In the genomic region with DNA sequence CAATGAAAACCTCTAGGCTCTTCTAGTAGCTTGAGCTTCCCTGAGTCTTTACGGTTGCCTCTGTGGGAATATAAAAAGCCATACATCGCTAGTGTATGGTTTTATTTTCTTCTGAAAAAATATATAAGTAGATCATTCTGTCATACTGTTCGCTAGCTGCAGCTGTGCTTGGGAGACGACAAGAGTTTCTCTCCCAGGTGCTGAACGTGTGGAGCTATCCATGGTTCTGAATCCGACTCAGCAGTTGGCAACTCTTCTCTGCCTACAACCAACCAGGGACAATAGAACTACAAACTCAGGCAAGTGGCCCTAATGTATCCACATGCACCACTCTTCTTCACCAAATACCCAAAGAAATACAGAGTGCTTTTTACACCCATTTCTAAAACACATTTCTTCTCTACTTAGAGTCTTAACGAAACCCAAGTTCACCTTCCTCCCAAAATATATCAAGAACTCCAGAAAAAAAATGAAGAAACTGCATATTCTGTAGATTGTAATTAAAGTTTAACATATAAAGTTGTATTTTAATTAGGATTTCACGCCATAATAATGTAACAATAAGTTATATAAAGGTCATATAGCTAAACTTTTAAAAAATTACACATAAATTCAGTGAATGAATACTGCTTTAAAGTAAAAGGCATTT, we compare ENCODE assay signal across 1 cellular context.
TF ChIP-seq lines count a peak whose summit lies in the region.

No MANE protein-coding gene starts in this region.

TF ChIP-seq in HepG2, 621 proteins besides CTCF, POLR2A, EP300 and RAD21 (continued from another document and continues in another):
- TF ChIP-seq POLR2AphosphoS5 (IDR thresholded peaks at IDR 0.05; ENCODE audit: low read depth, low read length) (no peak), YY1 (IDR thresholded peaks at IDR 0.05; ENCODE audit: insufficient read depth, insufficient replicate concordance, low read depth, low read length) (no peak), ZNF34 (CRISPR knock-in tag; IDR thresholded peaks at IDR 0.05; ENCODE audit: borderline replicate concordance) (0 out of 2 replicates have a peak, but pooled peaks have one; percentile 75), PAF1 (CRISPR knock-in tag; IDR thresholded peaks at IDR 0.05) (peak; percentile 93), ZNF292 (CRISPR knock-in tag; IDR thresholded peaks at IDR 0.05; ENCODE audit: borderline replicate concordance, low read depth) (no peak), ZFP82 (CRISPR knock-in tag; IDR thresholded peaks at IDR 0.05; ENCODE audit: borderline replicate concordance) (peak; percentile 99), KLF12 (CRISPR knock-in tag; IDR thresholded peaks at IDR 0.05; ENCODE audit: borderline replicate concordance) (peak; percentile 99), CENPT (CRISPR knock-in tag; IDR thresholded peaks at IDR 0.05; ENCODE audit: low read depth) (peak; percentile 96), TSC22D2 (CRISPR knock-in tag; IDR thresholded peaks at IDR 0.05; ENCODE audit: borderline replicate concordance) (peak; percentile 100), ZBTB7B (CRISPR knock-in tag; IDR thresholded peaks at IDR 0.05) (peak; percentile 99), HDAC2 (CRISPR knock-in tag; IDR thresholded peaks at IDR 0.05) (peak; percentile 99), GFI1 (CRISPR knock-in tag; IDR thresholded peaks at IDR 0.05; ENCODE audit: borderline replicate concordance) (peak; percentile 90), ZNF326 (CRISPR knock-in tag; IDR thresholded peaks at IDR 0.05; ENCODE audit: borderline replicate concordance) (peak; percentile 99; the same call in 1 of the 2 replicates), ZNF335 (CRISPR knock-in tag; IDR thresholded peaks at IDR 0.05) (peak; percentile 98), SUZ12 (IDR thresholded peaks at IDR 0.05; ENCODE audit: low read depth, low read length) (no peak), RXRB (CRISPR knock-in tag; IDR thresholded peaks at IDR 0.05; ENCODE audit: borderline replicate concordance) (peak; percentile 96), CBFB (CRISPR knock-in tag; IDR thresholded peaks at IDR 0.05) (peak; percentile 94), ZBTB7A (CRISPR knock-in tag; IDR thresholded peaks at IDR 0.05) (peak; percentile 98), ZNF614 (CRISPR knock-in tag; IDR thresholded peaks at IDR 0.05; ENCODE audit: borderline replicate concordance) (peak; percentile 100), ZNF136 (CRISPR knock-in tag; IDR thresholded peaks at IDR 0.05; ENCODE audit: low read depth) (peak; percentile 91; the same call in 1 of the 2 replicates), THYN1 (CRISPR knock-in tag; IDR thresholded peaks at IDR 0.05; ENCODE audit: borderline replicate concordance, low read depth) (no peak)
- TF ChIP-seq, protein P1, sequence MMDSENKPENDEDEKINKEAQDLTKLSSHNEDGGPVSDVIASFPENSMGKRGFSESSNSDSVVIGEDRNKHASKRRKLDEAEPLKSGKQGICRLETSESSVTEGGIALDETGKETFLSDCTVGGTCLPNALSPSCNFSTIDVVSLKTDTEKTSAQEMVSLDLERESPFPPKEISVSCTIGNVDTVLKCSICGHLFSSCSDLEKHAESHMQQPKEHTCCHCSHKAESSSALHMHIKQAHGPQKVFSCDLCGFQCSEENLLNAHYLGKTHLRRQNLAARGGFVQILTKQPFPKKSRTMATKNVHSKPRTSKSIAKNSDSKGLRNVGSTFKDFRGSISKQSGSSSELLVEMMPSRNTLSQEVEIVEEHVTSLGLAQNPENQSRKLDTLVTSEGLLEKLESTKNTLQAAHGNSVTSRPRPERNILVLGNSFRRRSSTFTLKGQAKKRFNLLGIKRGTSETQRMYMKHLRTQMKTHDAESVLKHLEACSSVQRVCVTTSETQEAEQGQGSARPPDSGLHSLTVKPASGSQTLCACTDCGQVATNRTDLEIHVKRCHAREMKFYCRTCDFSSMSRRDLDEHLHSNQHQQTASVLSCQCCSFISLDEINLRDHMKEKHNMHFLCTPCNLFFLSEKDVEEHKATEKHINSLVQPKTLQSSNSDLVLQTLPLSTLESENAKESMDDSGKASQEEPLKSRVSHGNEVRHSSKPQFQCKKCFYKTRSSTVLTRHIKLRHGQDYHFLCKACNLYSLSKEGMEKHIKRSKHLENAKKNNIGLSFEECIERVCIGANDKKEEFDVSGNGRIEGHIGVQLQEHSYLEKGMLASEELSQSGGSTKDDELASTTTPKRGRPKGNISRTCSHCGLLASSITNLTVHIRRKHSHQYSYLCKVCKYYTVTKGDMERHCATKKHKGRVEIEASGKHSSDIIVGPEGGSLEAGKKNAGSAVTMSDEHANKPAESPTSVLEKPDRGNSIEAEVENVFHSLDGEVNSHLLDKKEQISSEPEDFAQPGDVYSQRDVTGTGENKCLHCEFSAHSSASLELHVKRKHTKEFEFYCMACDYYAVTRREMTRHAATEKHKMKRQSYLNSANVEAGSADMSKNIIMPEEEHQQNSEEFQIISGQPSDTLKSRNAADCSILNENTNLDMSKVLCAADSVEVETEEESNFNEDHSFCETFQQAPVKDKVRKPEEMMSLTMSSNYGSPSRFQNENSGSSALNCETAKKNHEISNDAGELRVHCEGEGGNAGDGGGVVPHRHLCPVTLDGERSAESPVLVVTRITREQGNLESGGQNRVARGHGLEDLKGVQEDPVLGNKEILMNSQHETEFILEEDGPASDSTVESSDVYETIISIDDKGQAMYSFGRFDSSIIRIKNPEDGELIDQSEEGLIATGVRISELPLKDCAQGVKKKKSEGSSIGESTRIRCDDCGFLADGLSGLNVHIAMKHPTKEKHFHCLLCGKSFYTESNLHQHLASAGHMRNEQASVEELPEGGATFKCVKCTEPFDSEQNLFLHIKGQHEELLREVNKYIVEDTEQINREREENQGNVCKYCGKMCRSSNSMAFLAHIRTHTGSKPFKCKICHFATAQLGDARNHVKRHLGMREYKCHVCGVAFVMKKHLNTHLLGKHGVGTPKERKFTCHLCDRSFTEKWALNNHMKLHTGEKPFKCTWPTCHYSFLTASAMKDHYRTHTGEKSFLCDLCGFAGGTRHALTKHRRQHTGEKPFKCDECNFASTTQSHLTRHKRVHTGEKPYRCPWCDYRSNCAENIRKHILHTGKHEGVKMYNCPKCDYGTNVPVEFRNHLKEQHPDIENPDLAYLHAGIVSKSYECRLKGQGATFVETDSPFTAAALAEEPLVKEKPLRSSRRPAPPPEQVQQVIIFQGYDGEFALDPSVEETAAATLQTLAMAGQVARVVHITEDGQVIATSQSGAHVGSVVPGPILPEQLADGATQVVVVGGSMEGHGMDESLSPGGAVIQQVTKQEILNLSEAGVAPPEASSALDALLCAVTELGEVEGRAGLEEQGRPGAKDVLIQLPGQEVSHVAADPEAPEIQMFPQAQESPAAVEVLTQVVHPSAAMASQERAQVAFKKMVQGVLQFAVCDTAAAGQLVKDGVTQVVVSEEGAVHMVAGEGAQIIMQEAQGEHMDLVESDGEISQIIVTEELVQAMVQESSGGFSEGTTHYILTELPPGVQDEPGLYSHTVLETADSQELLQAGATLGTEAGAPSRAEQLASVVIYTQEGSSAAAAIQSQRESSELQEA (CRISPR knock-in tag; IDR thresholded peaks at IDR 0.05; ENCODE audit: not compliant biosample characterization): peak; percentile 78
- TF ChIP-seq, protein P2, sequence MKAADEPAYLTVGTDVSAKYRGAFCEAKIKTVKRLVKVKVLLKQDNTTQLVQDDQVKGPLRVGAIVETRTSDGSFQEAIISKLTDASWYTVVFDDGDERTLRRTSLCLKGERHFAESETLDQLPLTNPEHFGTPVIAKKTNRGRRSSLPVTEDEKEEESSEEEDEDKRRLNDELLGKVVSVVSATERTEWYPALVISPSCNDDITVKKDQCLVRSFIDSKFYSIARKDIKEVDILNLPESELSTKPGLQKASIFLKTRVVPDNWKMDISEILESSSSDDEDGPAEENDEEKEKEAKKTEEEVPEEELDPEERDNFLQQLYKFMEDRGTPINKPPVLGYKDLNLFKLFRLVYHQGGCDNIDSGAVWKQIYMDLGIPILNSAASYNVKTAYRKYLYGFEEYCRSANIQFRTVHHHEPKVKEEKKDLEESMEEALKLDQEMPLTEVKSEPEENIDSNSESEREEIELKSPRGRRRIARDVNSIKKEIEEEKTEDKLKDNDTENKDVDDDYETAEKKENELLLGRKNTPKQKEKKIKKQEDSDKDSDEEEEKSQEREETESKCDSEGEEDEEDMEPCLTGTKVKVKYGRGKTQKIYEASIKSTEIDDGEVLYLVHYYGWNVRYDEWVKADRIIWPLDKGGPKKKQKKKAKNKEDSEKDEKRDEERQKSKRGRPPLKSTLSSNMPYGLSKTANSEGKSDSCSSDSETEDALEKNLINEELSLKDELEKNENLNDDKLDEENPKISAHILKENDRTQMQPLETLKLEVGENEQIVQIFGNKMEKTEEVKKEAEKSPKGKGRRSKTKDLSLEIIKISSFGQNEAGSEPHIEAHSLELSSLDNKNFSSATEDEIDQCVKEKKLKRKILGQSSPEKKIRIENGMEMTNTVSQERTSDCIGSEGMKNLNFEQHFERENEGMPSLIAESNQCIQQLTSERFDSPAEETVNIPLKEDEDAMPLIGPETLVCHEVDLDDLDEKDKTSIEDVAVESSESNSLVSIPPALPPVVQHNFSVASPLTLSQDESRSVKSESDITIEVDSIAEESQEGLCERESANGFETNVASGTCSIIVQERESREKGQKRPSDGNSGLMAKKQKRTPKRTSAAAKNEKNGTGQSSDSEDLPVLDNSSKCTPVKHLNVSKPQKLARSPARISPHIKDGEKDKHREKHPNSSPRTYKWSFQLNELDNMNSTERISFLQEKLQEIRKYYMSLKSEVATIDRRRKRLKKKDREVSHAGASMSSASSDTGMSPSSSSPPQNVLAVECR (CRISPR knock-in tag; IDR thresholded peaks at IDR 0.05; ENCODE audit: borderline replicate concordance): peak; percentile 81
- TF ChIP-seq, protein P3, sequence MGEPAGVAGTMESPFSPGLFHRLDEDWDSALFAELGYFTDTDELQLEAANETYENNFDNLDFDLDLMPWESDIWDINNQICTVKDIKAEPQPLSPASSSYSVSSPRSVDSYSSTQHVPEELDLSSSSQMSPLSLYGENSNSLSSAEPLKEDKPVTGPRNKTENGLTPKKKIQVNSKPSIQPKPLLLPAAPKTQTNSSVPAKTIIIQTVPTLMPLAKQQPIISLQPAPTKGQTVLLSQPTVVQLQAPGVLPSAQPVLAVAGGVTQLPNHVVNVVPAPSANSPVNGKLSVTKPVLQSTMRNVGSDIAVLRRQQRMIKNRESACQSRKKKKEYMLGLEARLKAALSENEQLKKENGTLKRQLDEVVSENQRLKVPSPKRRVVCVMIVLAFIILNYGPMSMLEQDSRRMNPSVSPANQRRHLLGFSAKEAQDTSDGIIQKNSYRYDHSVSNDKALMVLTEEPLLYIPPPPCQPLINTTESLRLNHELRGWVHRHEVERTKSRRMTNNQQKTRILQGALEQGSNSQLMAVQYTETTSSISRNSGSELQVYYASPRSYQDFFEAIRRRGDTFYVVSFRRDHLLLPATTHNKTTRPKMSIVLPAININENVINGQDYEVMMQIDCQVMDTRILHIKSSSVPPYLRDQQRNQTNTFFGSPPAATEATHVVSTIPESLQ (CRISPR knock-in tag; conservative IDR thresholded peaks at IDR 0.05): peak; percentile 100
- TF ChIP-seq, protein P4, sequence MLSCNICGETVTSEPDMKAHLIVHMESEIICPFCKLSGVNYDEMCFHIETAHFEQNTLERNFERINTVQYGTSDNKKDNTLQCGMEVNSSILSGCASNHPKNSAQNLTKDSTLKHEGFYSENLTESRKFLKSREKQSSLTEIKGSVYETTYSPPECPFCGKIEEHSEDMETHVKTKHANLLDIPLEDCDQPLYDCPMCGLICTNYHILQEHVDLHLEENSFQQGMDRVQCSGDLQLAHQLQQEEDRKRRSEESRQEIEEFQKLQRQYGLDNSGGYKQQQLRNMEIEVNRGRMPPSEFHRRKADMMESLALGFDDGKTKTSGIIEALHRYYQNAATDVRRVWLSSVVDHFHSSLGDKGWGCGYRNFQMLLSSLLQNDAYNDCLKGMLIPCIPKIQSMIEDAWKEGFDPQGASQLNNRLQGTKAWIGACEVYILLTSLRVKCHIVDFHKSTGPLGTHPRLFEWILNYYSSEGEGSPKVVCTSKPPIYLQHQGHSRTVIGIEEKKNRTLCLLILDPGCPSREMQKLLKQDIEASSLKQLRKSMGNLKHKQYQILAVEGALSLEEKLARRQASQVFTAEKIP (CRISPR knock-in tag; IDR thresholded peaks at IDR 0.05; ENCODE audit: borderline replicate concordance): 0 out of 2 replicates have a peak, but pooled peaks have one; percentile 53
- TF ChIP-seq, protein P5, sequence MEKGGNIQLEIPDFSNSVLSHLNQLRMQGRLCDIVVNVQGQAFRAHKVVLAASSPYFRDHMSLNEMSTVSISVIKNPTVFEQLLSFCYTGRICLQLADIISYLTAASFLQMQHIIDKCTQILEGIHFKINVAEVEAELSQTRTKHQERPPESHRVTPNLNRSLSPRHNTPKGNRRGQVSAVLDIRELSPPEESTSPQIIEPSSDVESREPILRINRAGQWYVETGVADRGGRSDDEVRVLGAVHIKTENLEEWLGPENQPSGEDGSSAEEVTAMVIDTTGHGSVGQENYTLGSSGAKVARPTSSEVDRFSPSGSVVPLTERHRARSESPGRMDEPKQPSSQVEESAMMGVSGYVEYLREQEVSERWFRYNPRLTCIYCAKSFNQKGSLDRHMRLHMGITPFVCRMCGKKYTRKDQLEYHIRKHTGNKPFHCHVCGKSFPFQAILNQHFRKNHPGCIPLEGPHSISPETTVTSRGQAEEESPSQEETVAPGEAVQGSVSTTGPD (CRISPR knock-in tag; IDR thresholded peaks at IDR 0.05): peak; percentile 93
- TF ChIP-seq, protein P6, sequence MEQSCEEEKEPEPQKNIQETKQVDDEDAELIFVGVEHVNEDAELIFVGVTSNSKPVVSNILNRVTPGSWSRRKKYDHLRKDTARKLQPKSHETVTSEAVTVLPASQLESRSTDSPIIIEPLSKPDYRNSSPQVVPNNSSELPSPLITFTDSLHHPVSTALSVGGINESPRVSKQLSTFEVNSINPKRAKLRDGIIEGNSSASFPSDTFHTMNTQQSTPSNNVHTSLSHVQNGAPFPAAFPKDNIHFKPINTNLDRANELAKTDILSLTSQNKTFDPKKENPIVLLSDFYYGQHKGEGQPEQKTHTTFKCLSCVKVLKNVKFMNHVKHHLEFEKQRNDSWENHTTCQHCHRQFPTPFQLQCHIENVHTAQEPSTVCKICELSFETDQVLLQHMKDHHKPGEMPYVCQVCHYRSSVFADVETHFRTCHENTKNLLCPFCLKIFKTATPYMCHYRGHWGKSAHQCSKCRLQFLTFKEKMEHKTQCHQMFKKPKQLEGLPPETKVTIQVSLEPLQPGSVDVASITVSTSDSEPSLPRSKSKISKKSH (CRISPR knock-in tag; IDR thresholded peaks at IDR 0.05; ENCODE audit: borderline replicate concordance): no peak
- TF ChIP-seq, protein P7, sequence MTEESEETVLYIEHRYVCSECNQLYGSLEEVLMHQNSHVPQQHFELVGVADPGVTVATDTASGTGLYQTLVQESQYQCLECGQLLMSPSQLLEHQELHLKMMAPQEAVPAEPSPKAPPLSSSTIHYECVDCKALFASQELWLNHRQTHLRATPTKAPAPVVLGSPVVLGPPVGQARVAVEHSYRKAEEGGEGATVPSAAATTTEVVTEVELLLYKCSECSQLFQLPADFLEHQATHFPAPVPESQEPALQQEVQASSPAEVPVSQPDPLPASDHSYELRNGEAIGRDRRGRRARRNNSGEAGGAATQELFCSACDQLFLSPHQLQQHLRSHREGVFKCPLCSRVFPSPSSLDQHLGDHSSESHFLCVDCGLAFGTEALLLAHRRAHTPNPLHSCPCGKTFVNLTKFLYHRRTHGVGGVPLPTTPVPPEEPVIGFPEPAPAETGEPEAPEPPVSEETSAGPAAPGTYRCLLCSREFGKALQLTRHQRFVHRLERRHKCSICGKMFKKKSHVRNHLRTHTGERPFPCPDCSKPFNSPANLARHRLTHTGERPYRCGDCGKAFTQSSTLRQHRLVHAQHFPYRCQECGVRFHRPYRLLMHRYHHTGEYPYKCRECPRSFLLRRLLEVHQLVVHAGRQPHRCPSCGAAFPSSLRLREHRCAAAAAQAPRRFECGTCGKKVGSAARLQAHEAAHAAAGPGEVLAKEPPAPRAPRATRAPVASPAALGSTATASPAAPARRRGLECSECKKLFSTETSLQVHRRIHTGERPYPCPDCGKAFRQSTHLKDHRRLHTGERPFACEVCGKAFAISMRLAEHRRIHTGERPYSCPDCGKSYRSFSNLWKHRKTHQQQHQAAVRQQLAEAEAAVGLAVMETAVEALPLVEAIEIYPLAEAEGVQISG (CRISPR knock-in tag; IDR thresholded peaks at IDR 0.05): peak; percentile 96
